ENCODE assay signal across 8 cellular contexts in the genomic region with DNA sequence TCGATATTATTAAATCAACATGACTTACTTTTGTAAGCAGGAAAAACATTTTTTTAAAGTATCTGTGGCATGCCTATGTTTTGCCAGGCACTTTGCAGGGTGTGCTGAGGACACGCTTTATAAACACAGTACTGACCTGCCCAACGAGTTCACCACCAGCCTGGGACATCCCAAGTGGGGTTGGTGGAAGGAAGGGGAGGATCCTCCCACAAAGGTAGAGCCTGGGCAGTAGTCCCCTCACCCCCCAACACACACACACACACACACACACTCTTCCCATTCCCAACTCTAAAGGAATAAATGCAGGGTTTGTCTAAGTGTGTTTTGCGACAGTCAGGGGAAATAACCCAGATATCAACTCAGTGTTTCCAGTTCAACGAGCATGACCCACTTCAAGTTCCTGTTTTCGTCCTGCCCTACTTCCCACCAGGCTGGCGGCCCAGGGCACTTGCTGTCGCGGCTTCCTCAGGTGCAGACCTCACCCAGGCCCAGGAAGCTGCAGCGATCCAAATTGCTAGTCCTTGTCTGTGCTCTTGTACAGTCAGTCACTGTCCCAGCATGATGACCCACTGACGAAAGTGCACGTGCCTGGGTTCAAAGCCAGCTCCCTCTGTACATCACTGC. TPM values are rescaled to one million over a fixed set of nuclear protein-coding genes. Genes with fewer than 3 reads are reported as not detected.
DNase-seq lines count a peak whose midpoint lies in the region; ATAC-seq and TF ChIP-seq lines count a peak whose summit lies in the region.

No MANE protein-coding gene starts in this region.

- TF ChIP-seq CTCF in Loucy (conservative IDR thresholded peaks at IDR 0.05; ENCODE audit: low read length) (no peak), epithelial cell of proximal tubule (conservative IDR thresholded peaks at IDR 0.05; ENCODE audit: low read depth, low read length) (no peak)

- no peaks in the 10 kb centered on the region for H3K27me3 Mint-ChIP-seq in CD4-positive, alpha-beta memory T cell
- H3K27me3 Mint-ChIP-seq in activated CD4-positive, alpha-beta T cell treated with anti-CD3 and anti-CD28 coated beads, Interleukin-2, amount 10 ng/mL, durations not matched to agents 7 days and 5 days, result no peaks in the 10 kb centered on the region

- H3K79me2 ChIP-seq in Loucy (ENCODE audit: insufficient read depth, low read length), result peaks cover 69% of the 10 kb centered on the region

- peak overlapping the region; percentile 55 for H3K4me3 ChIP-seq in CD4-positive, alpha-beta memory T cell (ENCODE audit: low read length in 2 of 2)
- peak overlapping the region; percentile 81 for H3K4me3 ChIP-seq in Loucy (ENCODE audit: low read length, poor library complexity, severe bottlenecking)
- peak overlapping the region; percentile 9 for H3K4me3 ChIP-seq in epithelial cell of proximal tubule (ENCODE audit: low read depth, low read length)
- H3K4me3 ChIP-seq in HAP-1, result no peak overlapping the region

- CTCF ChIA-PET in CD4-positive, alpha-beta memory T cell (lab: Charles Lee; ENCODE audit: partially characterized antibody), result interaction anchor here (1.6 to 3.2 kb wide), 4 partner anchors 14 to 172 kb away, joined by 6 to 19 read pairs (median 10); no protein-coding TSS in a partner anchor
- CTCF ChIA-PET in activated CD4-positive, alpha-beta T cell treated with anti-CD3 and anti-CD28 coated beads, Interleukin-2, amount 10 ng/mL, durations not matched to agents 7 days and 5 days (lab: Charles Lee), result interaction anchor here (1.0 to 1.3 kb wide), 2 partner anchors 13 to 171 kb away, joined by 3 read pairs; no protein-coding TSS in a partner anchor

- peak overlapping the region; percentile 97 to 100 (median 100) for H3K4me3 Mint-ChIP-seq in CD4-positive, alpha-beta memory T cell
- H3K4me3 Mint-ChIP-seq in activated CD4-positive, alpha-beta T cell treated with anti-CD3 and anti-CD28 coated beads, Interleukin-2, amount 10 ng/mL, durations not matched to agents 7 days and 5 days, result peak overlapping the region; percentile 100

- intact Hi-C loops in CD4-positive, alpha-beta memory T cell (cut with micrococcal nuclease), result loop anchor here (1.0 to 5.0 kb wide), 2 partner anchors 56 to 63 kb away; no protein-coding TSS in a partner anchor

- POLR2A ChIA-PET in CD4-positive, alpha-beta memory T cell (lab: Charles Lee; ENCODE audit: partially characterized antibody), result interaction anchor here (0.7 to 2.8 kb wide), 16 partner anchors 8 to 399 kb away, joined by 3 to 51 read pairs (median 6); a partner anchor contains a TSS
- POLR2A ChIA-PET in activated CD4-positive, alpha-beta T cell treated with anti-CD3 and anti-CD28 coated beads, Interleukin-2, amount 10 ng/mL, durations not matched to agents 7 days and 5 days (lab: Charles Lee), result no interaction called here

- no peaks in the 10 kb centered on the region for H3K9me3 Mint-ChIP-seq in CD4-positive, alpha-beta memory T cell
- H3K9me3 Mint-ChIP-seq in activated CD4-positive, alpha-beta T cell treated with anti-CD3 and anti-CD28 coated beads, Interleukin-2, amount 10 ng/mL, durations not matched to agents 7 days and 5 days, result no peaks in the 10 kb centered on the region

- H3K36me3 ChIP-seq in CD4-positive, alpha-beta memory T cell (ENCODE audit: insufficient read depth, low read length), result peaks cover 6% of the 10 kb centered on the region
- no peaks in the 10 kb centered on the region for H3K36me3 ChIP-seq in Loucy (ENCODE audit: insufficient read depth, low read length)
- no peaks in the 10 kb centered on the region; the same call in 1 of the 2 replicates for H3K36me3 ChIP-seq in HAP-1 (replicated peaks)

- no peaks in the 10 kb centered on the region for H3K27me3 ChIP-seq in CD4-positive, alpha-beta memory T cell (ENCODE audit: insufficient read depth, low read length)
- H3K27me3 ChIP-seq in Loucy (ENCODE audit: insufficient read depth, low read length, poor library complexity, severe bottlenecking) (no peaks in the 10 kb centered on the region), HAP-1 (ENCODE audit: low read depth) (no peaks in the 10 kb centered on the region)

- peak overlapping the region; percentile 67 for H3K27ac ChIP-seq in CD4-positive, alpha-beta memory T cell (ENCODE audit: low read depth, low read length)

- H3F3A ChIP-seq in Loucy (ENCODE audit: low read depth), result no peaks in the 10 kb centered on the region

- peak overlapping the region; percentile 77 for H3K9ac ChIP-seq in Loucy (ENCODE audit: low read depth, low read length, poor library complexity, severe bottlenecking)

- H3K27ac Mint-ChIP-seq in CD4-positive, alpha-beta memory T cell, result peak overlapping the region; percentile 89 to 100 (median 100)
- H3K27ac Mint-ChIP-seq in activated CD4-positive, alpha-beta T cell treated with anti-CD3 and anti-CD28 coated beads, Interleukin-2, amount 10 ng/mL, durations not matched to agents 7 days and 5 days, result peak overlapping the region; percentile 88

- peaks cover 31 to 36% of the 10 kb centered on the region in 2 donors for H3K36me3 Mint-ChIP-seq in CD4-positive, alpha-beta memory T cell
- H3K36me3 Mint-ChIP-seq in activated CD4-positive, alpha-beta T cell treated with anti-CD3 and anti-CD28 coated beads, Interleukin-2, amount 10 ng/mL, durations not matched to agents 7 days and 5 days (ENCODE audit: low read depth), result peaks cover 32% of the 10 kb centered on the region

- H2AFZ ChIP-seq in Loucy (ENCODE audit: low read length), result no peak overlapping the region

- no peak for ATAC-seq in GM18858 (IDR thresholded peaks at IDR 0.05; ENCODE audit: unreplicated experiment)

- H3K4me1 ChIP-seq in CD4-positive, alpha-beta memory T cell (ENCODE audit: insufficient read depth, low read length), result peaks cover 77% of the 10 kb centered on the region
- peaks cover 42% of the 10 kb centered on the region for H3K4me1 ChIP-seq in Loucy (ENCODE audit: insufficient read depth, low read length, poor library complexity, severe bottlenecking)
- H3K4me1 ChIP-seq in HAP-1, result peaks cover 11% of the 10 kb centered on the region

- H3K4me1 Mint-ChIP-seq in CD4-positive, alpha-beta memory T cell, result peaks cover 37 to 82% (median 59%) of the 10 kb centered on the region in 4 donors
- H3K4me1 Mint-ChIP-seq in activated CD4-positive, alpha-beta T cell treated with anti-CD3 and anti-CD28 coated beads, Interleukin-2, amount 10 ng/mL, durations not matched to agents 7 days and 5 days, result peaks cover 57% of the 10 kb centered on the region

- H3K9me2 ChIP-seq in Loucy (replicated peaks; ENCODE audit: low read depth, low read length), result no peaks in the 10 kb centered on the region

- in situ Hi-C loops in HAP-1 (cut with MboI; ENCODE audit: low sequenced_read_pairs), result no loop called here

- DNase-seq in CD4-positive, alpha-beta memory T cell, result peak; percentile 77 to 93 (median 83)
- DNase-seq in activated CD4-positive, alpha-beta T cell treated with anti-CD3 and anti-CD28 coated beads, Interleukin-2, amount 10 ng/mL, durations not matched to agents 7 days and 5 days, result peak; percentile 46
- DNase-seq in epithelial cell of proximal tubule (ENCODE audit: low read depth) (peak; percentile 38), retina (peak; percentile 83), inferior parietal cortex (ENCODE audit: extremely low spot score) (no peak), HAP-1 (ENCODE audit: low spot score in 2 of 2) (no peak)

- H4K20me1 ChIP-seq in Loucy (ENCODE audit: insufficient read depth, low read length, poor library complexity, severe bottlenecking), result peaks cover 52% of the 10 kb centered on the region

- no peaks in the 10 kb centered on the region for H3K9me3 ChIP-seq in CD4-positive, alpha-beta memory T cell (ENCODE audit: control insufficient read depth in 1 of 2, low read length in 2 of 2)
- H3K9me3 ChIP-seq in Loucy (ENCODE audit: insufficient read depth, low read depth, low read length), result no peaks in the 10 kb centered on the region
- H3K9me3 ChIP-seq in HAP-1, result no peaks in the 10 kb centered on the region

- peak overlapping the region; percentile 74 for H3K4me2 ChIP-seq in Loucy (ENCODE audit: low read depth, low read length, poor library complexity, severe bottlenecking)

RNA-seq across cellular contexts. Expression of a gene that starts 3.1 kb away (rescaled TPM):
- 100 to 1,000 TPM; 161 to 164 TPM for total RNA-seq in CD4-positive, alpha-beta memory T cell
- polyA plus RNA-seq in CD4-positive, alpha-beta memory T cell, result 100 to 1,000 TPM in 1 of 2 donors, 10 to 100 TPM in 1; 91.2 to 111 TPM
- 10 to 100 TPM; 41.8 to 47.1 TPM for total RNA-seq in activated CD4-positive, alpha-beta T cell treated with anti-CD3 and anti-CD28 coated beads, Interleukin-2, amount 10 ng/mL, durations not matched to agents 7 days and 5 days
- total RNA-seq in epithelial cell of proximal tubule, result 22.6 and 40.9 TPM in 2 replicates

RNA-seq across cellular contexts. Expression of a gene that starts 27.5 kb away (rescaled TPM):
- total RNA-seq in CD4-positive, alpha-beta memory T cell, result 10 to 100 TPM; 49.0 to 49.2 TPM
- 10 to 100 TPM; 20.6 to 24.4 TPM for polyA plus RNA-seq in CD4-positive, alpha-beta memory T cell
- total RNA-seq in activated CD4-positive, alpha-beta T cell treated with anti-CD3 and anti-CD28 coated beads, Interleukin-2, amount 10 ng/mL, durations not matched to agents 7 days and 5 days, result 10 to 100 TPM; 34.1 to 39.2 TPM
- 16.6 and 22.7 TPM in 2 replicates for total RNA-seq in epithelial cell of proximal tubule

Comparison
In these comparisons a context has a peak if more than half of its experiments do, and no peak if none do; other contexts are left out.
1. DNase-seq: peak in CD4-positive, alpha-beta memory T cell (5 of 5), activated CD4-positive, alpha-beta T cell treated with anti-CD3 and anti-CD28 coated beads, Interleukin-2, amount 10 ng/mL, durations not matched to agents 7 days and 5 days (single experiment), epithelial cell of proximal tubule (single experiment) and retina (single experiment); none in inferior parietal cortex (single experiment) and HAP-1 (0 of 2).